ENCODE assay signal across 7 cellular contexts in the genomic region with DNA sequence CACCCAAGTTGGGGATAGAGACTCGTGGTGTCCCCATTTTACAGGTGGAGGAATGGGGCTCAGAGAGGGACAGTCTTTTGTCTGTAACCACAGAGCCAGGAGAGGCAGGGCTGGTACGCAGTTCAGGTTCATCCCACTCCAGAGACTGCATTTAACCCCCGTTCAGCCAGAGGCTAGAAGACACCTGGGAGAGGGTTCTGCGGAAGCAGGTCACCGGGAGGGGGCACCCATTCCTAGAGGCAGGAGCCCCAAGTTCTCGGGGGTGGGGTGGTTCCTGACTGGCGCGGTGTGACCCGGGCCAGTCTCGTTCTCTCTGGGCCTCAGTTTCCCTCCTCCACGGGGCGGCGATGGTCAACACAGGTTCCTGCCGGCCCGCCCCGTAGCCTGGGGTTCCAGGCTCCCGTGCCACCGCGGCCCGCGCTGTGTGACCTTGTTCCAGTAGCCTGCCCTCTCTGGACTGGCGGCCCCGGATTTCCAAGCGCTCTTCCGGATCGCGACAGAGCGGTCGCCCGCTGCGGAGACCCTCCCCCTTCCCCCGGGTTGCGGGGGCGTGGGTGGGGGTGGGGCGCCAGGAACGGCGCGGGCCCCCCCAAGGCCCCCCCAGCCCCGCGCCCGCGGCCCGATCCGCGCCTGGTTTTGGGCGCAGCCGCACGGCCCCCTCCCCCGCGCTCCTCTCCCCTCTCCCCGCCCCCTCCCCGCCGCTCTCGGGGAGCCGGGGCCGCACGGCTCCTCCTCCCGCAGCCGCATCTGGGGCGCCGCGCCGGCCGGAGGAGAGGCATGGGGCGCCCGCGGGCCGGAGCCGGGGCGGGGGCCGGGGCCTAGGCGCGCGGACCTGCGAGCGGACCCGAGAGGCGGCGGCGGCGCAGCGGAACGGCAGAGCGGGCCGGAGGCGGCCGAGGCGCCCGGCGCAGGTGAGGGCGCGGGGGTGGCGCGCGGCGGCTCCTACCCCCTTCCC. TPM values are rescaled to one million over a fixed set of nuclear protein-coding genes. Genes with fewer than 3 reads are reported as not detected.
DNase-seq lines count a peak whose midpoint lies in the region; ATAC-seq and TF ChIP-seq lines count a peak whose summit lies in the region.

A gene with protein sequence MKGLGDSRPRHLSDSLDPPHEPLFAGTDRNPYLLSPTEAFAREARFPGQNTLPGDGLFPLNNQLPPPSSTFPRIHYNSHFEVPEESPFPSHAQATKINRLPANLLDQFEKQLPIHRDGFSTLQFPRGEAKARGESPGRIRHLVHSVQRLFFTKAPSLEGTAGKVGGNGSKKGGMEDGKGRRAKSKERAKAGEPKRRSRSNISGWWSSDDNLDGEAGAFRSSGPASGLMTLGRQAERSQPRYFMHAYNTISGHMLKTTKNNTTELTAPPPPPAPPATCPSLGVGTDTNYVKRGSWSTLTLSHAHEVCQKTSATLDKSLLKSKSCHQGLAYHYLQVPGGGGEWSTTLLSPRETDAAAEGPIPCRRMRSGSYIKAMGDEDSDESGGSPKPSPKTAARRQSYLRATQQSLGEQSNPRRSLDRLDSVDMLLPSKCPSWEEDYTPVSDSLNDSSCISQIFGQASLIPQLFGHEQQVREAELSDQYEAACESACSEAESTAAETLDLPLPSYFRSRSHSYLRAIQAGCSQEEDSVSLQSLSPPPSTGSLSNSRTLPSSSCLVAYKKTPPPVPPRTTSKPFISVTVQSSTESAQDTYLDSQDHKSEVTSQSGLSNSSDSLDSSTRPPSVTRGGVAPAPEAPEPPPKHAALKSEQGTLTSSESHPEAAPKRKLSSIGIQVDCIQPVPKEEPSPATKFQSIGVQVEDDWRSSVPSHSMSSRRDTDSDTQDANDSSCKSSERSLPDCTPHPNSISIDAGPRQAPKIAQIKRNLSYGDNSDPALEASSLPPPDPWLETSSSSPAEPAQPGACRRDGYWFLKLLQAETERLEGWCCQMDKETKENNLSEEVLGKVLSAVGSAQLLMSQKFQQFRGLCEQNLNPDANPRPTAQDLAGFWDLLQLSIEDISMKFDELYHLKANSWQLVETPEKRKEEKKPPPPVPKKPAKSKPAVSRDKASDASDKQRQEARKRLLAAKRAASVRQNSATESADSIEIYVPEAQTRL (plus strand): TSS at position 738 of the 955 bp plus-strand sequence. CDS start 125,379 bp downstream, outside the sequence.

- no peak within 1 kb of the TSS for H2AK5ac ChIP-seq in IMR-90 (ENCODE audit: low read depth, low read length)

- no peak within 1 kb of the TSS for H2BK20ac ChIP-seq in IMR-90 (ENCODE audit: low read depth, low read length)

- CTCF ChIA-PET in IMR-90 (lab: Yijun Ruan, JAX), result no interaction called here

- no peak within 1 kb of the TSS for H3K9ac ChIP-seq in IMR-90 (ENCODE audit: low read depth, low read length)

- WGBS in IMR-90 (ENCODE audit: extremely low coverage in 2 of 2, insufficient read length in 1 of 2), 2 experiments, result 1% methylated on average over 21 of the region's 96 CpGs; no CpG with 5 or more reads in 1 of the 2 experiments
- WGBS in spleen, 5 donors, result 3 to 25% (median 4%) methylated on average over 12 to 94 of the region's 96 CpGs

- in situ Hi-C loops in IMR-90 (cut with MboI; ENCODE audit: low sequenced_read_pairs), result no loop called here

- no peak for ATAC-seq in IMR-90 (ENCODE audit: low read depth)

- no peak for TF ChIP-seq RAD21 in IMR-90 (IDR thresholded peaks at IDR 0.05; ENCODE audit: low read length)

- H2BK120ac ChIP-seq in IMR-90 (ENCODE audit: low read depth, low read length), result no peak within 1 kb of the TSS

- no peak for TF ChIP-seq POLR2A in IMR-90 (IDR thresholded peaks at IDR 0.05; ENCODE audit: low read depth, low read length)
- no peak for TF ChIP-seq POLR2A in spleen (IDR thresholded peaks at IDR 0.05)

- H3K4me1 ChIP-seq in IMR-90 (ENCODE audit: control insufficient read depth, insufficient read depth, low read length), result no peaks in the 10 kb centered on the region
- H3K4me1 ChIP-seq in spleen, result peaks cover 7 to 20% (median 16%) of the 10 kb centered on the region in 6 donors
- peaks cover 0 to 22% (median 16%) of the 10 kb centered on the region in 4 donors for H3K4me1 ChIP-seq in tibial artery

- no peak within 1 kb of the TSS for H3K18ac ChIP-seq in IMR-90 (ENCODE audit: low read depth, low read length)

- H3K27ac ChIP-seq in IMR-90 (ENCODE audit: insufficient read depth, low read length), result no peak within 1 kb of the TSS
- no peak within 1 kb of the TSS for H3K27ac ChIP-seq in spleen
- no peak within 1 kb of the TSS for H3K27ac ChIP-seq in tibial artery

- H3K9me3 ChIP-seq in IMR-90 (ENCODE audit: control insufficient read depth, insufficient read depth, low read length) (no peaks in the 10 kb centered on the region), spleen (no peaks in the 10 kb centered on the region), tibial artery (no peaks in the 10 kb centered on the region)

- no peak within 1 kb of the TSS for H2BK15ac ChIP-seq in IMR-90 (ENCODE audit: low read depth, low read length)

- no peak within 1 kb of the TSS for H2BK5ac ChIP-seq in IMR-90 (ENCODE audit: low read depth, low read length, poor library complexity, severe bottlenecking)

- intact Hi-C loops in IMR-90 (cut with micrococcal nuclease) (no loop called here), spleen (cut with DNase I; ENCODE audit: low total_unique reads) (no loop called here), tibial artery (cut with DNase I; ENCODE audit: low total_unique reads) (no loop called here)

- no peaks in the 10 kb centered on the region for H3K9me3 Mint-ChIP-seq in activated naive CD8-positive, alpha-beta T cell (ENCODE audit: low read depth)

- H3K27me3 ChIP-seq in IMR-90 (ENCODE audit: control insufficient read depth, insufficient read depth, low read length), result peaks cover 86% of the 10 kb centered on the region
- peaks cover 5 to 100% (median 51%) of the 10 kb centered on the region in 7 donors for H3K27me3 ChIP-seq in spleen (replicated peaks in 1 of 7)
- peaks cover 5 to 86% of the 10 kb centered on the region in 2 donors for H3K27me3 ChIP-seq in tibial artery

- H3K27me3 Mint-ChIP-seq in activated naive CD8-positive, alpha-beta T cell, result peaks cover 44% of the 10 kb centered on the region

- no peaks in the 10 kb centered on the region for H3K9me1 ChIP-seq in IMR-90 (ENCODE audit: insufficient read depth, low read length)

- H3K4ac ChIP-seq in IMR-90 (ENCODE audit: low read depth, low read length), result no peak within 1 kb of the TSS

- DNase-seq in IMR-90, result no peak
- DNase-seq in spleen, result no peak
- no peak for DNase-seq in tibial artery
- no peak for DNase-seq in effector CD4-positive, alpha-beta T cell
- DNase-seq in AG08396 (ENCODE audit: low spot score), result no peak

- H3K56ac ChIP-seq in IMR-90 (ENCODE audit: extremely low read depth, insufficient read depth, low read length), result no peak within 1 kb of the TSS

- H3K79me1 ChIP-seq in IMR-90 (ENCODE audit: low read depth in 1 of 2, low read length in 2 of 2), result no peaks in the 10 kb centered on the region

- no peaks in the 10 kb centered on the region for H4K20me1 ChIP-seq in IMR-90 (ENCODE audit: insufficient read depth, low read length)

- dilution Hi-C loops in IMR-90 (cut with HindIII; ENCODE audit: low sequenced_read_pairs, unreplicated experiment), result no loop called here

- H3K14ac ChIP-seq in IMR-90 (replicated peaks; ENCODE audit: low read depth, low read length), result no peak within 1 kb of the TSS

- H3K36me3 ChIP-seq in IMR-90 (ENCODE audit: control insufficient read depth, insufficient read depth, low read length), result no peaks in the 10 kb centered on the region
- H3K36me3 ChIP-seq in spleen, result no peaks in the 10 kb centered on the region
- H3K36me3 ChIP-seq in tibial artery, result no peaks in the 10 kb centered on the region

- no peak within 1 kb of the TSS for H3K4me2 ChIP-seq in IMR-90 (ENCODE audit: low read depth, low read length)

- no peak within 1 kb of the TSS for H3K27ac Mint-ChIP-seq in activated naive CD8-positive, alpha-beta T cell

- H3K4me3 Mint-ChIP-seq in activated naive CD8-positive, alpha-beta T cell, result peak within 1 kb of the TSS; percentile 86

- BruUV-seq in IMR-90 (replicated peaks; lab: Mats Ljungman, UMichigan), result no TSS peak

- TF ChIP-seq CTCF in IMR-90 (conservative IDR thresholded peaks at IDR 0.05; ENCODE audit: low read depth, low read length) (no peak), spleen (IDR thresholded peaks at IDR 0.05 in 8 of 11, conservative IDR thresholded peaks at IDR 0.05 in 3 of 11) (no peak), tibial artery (IDR thresholded peaks at IDR 0.05) (no peak)

- H4K8ac ChIP-seq in IMR-90 (ENCODE audit: low read depth in 2 of 2, low read length in 2 of 2), result no peak within 1 kb of the TSS

- POLR2A ChIA-PET in IMR-90 (lab: Charles Lee; ENCODE audit: unreplicated experiment), result no interaction called here

- no peak within 1 kb of the TSS for H2AK9ac ChIP-seq in IMR-90 (replicated peaks; ENCODE audit: low read depth, low read length, poor library complexity)

- no peak within 1 kb of the TSS for H2AFZ ChIP-seq in IMR-90 (replicated peaks; ENCODE audit: low read length, poor library complexity)

- H3K4me1 Mint-ChIP-seq in activated naive CD8-positive, alpha-beta T cell (ENCODE audit: low read depth), result peaks cover 10% of the 10 kb centered on the region

- no peak within 1 kb of the TSS for H3K4me3 ChIP-seq in IMR-90 (ENCODE audit: insufficient read depth, low read depth, low read length)
- peak within 1 kb of the TSS; percentile 55 for H3K4me3 ChIP-seq in iPS-11a (ENCODE audit: low read depth, low read length)
- H3K4me3 ChIP-seq in spleen, result peak within 1 kb of the TSS in 7 of 8 donors; percentile 17 to 64 (median 27)
- peak within 1 kb of the TSS in 1 of 2 donors; percentile 38 for H3K4me3 ChIP-seq in tibial artery

- no peak within 1 kb of the TSS for H4K91ac ChIP-seq in IMR-90 (ENCODE audit: insufficient read depth, low read depth, low read length)

- H4K5ac ChIP-seq in IMR-90 (ENCODE audit: low read depth, low read length), result no peak within 1 kb of the TSS

- no peaks in the 10 kb centered on the region for H3K36me3 Mint-ChIP-seq in activated naive CD8-positive, alpha-beta T cell

- no peak within 1 kb of the TSS for H3K23ac ChIP-seq in IMR-90 (ENCODE audit: low read depth, low read length)

TF ChIP-seq in IMR-90, 13 proteins besides CTCF, POLR2A, EP300 and RAD21 (continues in another document):
- TF ChIP-seq, protein P1, sequence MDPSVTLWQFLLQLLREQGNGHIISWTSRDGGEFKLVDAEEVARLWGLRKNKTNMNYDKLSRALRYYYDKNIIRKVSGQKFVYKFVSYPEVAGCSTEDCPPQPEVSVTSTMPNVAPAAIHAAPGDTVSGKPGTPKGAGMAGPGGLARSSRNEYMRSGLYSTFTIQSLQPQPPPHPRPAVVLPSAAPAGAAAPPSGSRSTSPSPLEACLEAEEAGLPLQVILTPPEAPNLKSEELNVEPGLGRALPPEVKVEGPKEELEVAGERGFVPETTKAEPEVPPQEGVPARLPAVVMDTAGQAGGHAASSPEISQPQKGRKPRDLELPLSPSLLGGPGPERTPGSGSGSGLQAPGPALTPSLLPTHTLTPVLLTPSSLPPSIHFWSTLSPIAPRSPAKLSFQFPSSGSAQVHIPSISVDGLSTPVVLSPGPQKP (IDR thresholded peaks at IDR 0.05; ENCODE audit: borderline replicate concordance, low read depth, low read length), result no peak

RNA-seq across cellular contexts. Expression of the gene that starts here (rescaled TPM):
- total RNA-seq in IMR-90 (2012; rRNA removed) (27.8 and 32.3 TPM in 2 replicates), spleen (10 to 100 TPM; 44.5 to 60.9 (median 47.7) TPM)
- polyA plus RNA-seq in IMR-90 (2012; rRNA removed) (73.2 and 76.7 TPM in 2 replicates), spleen (10 to 100 TPM; 12.0 to 28.4 (median 23.7) TPM)
- 46.0 and 62.2 TPM in 2 replicates for polyA plus RNA-seq in IMR-90 (2012; cell fraction: cytosol; rRNA removed)
- 93.5 and 119 TPM in 2 replicates for polyA plus RNA-seq in IMR-90 (2012; cell fraction: nucleus; rRNA removed; ENCODE audit: low replicate concordance)
